In the genomic region with DNA sequence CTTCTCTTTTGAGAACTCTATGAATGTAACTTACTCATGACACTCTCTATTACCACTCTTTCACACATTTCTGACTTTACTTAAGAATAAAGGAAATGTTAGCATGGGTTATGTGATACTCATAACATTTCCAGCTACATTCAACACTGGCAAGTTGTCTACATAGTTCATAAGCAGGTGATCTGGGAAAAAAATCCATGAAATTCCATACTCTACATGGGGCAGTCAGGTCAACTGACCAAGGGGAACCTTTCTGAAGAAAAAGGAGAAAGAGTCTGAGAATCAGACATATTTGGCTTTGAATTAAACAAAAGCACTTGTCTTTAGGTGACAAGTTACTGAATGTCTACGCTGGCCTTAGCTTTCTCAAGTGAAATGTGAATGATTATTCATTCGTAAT, we compare ENCODE assay signal across 37 cellular contexts.
"Had no signal": no experiment of that assay in that cellular context is flagged by ENCODE, and none has a peak within 500 bp of the region (broad histone marks: within the 10 kb centered on the region; RNA-seq: fewer than 3 reads in every experiment).

No MANE protein-coding gene starts in this region.

- ATAC-seq: activated naive CD4-positive, alpha-beta T cell treated with anti-CD3 and anti-CD28 coated beads, Interleukin-2, amount 50 U/mL, for 72 hours; activated naive CD8-positive, alpha-beta T cell treated with anti-CD3 and anti-CD28 coated beads, Interleukin-2, amount 50 U/mL, for 24 hours; activated T-cell treated with anti-CD3 and anti-CD28 coated beads, Interleukin-2, amount 50 U/mL, for 72 hours; activated T-helper 17 cell treated with anti-CD3 and anti-CD28 coated beads, Interleukin-2, amount 50 U/mL, for 72 hours; body of pancreas had no signal

- H3K36me3 ChIP-seq: adrenal gland, ascending aorta, brain microvascular endothelial cell, breast epithelium, cardiac muscle cell had no signal

- H3K27ac Mint-ChIP-seq: activated naive CD4-positive, alpha-beta T cell treated with anti-CD3 and anti-CD28 coated beads for 36 hours; activated naive CD4-positive, alpha-beta T cell treated with anti-CD3 and anti-CD28 coated beads, Interleukin-2, amount 10 ng/mL, durations not matched to agents 7 days and 5 days; activated naive CD4-positive, alpha-beta T cell treated with anti-CD3 and anti-CD28 coated beads, Interleukin-2, amount 50 U/mL, for 24 hours; activated naive CD4-positive, alpha-beta T cell treated with anti-CD3 and anti-CD28 coated beads, Interleukin-2, amount 50 U/mL, for 72 hours; activated naive CD8-positive, alpha-beta T cell; activated naive CD8-positive, alpha-beta T cell treated with anti-CD3 and anti-CD28 coated beads for 36 hours; activated naive CD8-positive, alpha-beta T cell treated with anti-CD3 and anti-CD28 coated beads, Interleukin-2, amount 10 ng/mL, durations not matched to agents 7 days and 5 days; activated naive CD8-positive, alpha-beta T cell treated with anti-CD3 and anti-CD28 coated beads, Interleukin-2, amount 50 U/mL, for 24 hours; activated T-cell treated with anti-CD3 and anti-CD28 coated beads, Interleukin-2, amount 50 U/mL, for 24 hours; activated T-cell treated with anti-CD3 and anti-CD28 coated beads, Interleukin-2, amount 50 U/mL, for 72 hours; activated T-helper 1 cell treated with anti-CD3 and anti-CD28 coated beads, Interleukin-12 subunit alpha, Interleukin-12 subunit beta, Interleukin-2, Interleukin-4 antibody, amounts not matched to agents 30 ng/mL and 10 ng/mL and 1 ng/mL, durations not matched to agents 14 hours and 24 hours and 36 hours; activated T-helper 17 cell treated with anti-CD3 and anti-CD28 coated beads, Interleukin-2, amount 50 U/mL, for 72 hours; activated T-helper 2 cell treated with anti-CD3 and anti-CD28 coated beads, Interferon-gamma antibody, Interleukin-2, Interleukin-4, amounts not matched to agents 10 μg/mL and 5 μg/mL and 100 μg/mL, durations not matched to agents 14 hours and 24 hours and 36 hours; brain had no signal

- H3K27me3 Mint-ChIP-seq: activated naive CD4-positive, alpha-beta T cell treated with anti-CD3 and anti-CD28 coated beads, Interleukin-2, amount 10 ng/mL, durations not matched to agents 7 days and 5 days; activated naive CD4-positive, alpha-beta T cell treated with anti-CD3 and anti-CD28 coated beads, Interleukin-2, amount 50 U/mL, for 24 hours; activated naive CD8-positive, alpha-beta T cell; activated naive CD8-positive, alpha-beta T cell treated with anti-CD3 and anti-CD28 coated beads for 36 hours; activated naive CD8-positive, alpha-beta T cell treated with anti-CD3 and anti-CD28 coated beads, Interleukin-2, amount 10 ng/mL, durations not matched to agents 7 days and 5 days; activated naive CD8-positive, alpha-beta T cell treated with anti-CD3 and anti-CD28 coated beads, Interleukin-2, amount 50 U/mL, for 24 hours; activated T-cell treated with anti-CD3 and anti-CD28 coated beads, Interleukin-2, amount 50 U/mL, for 24 hours; activated T-helper 17 cell treated with anti-CD3 and anti-CD28 coated beads, Interleukin-2, amount 50 U/mL, for 72 hours; brain; central memory CD8-positive, alpha-beta T cell had no signal

- H3K9me3 ChIP-seq: adrenal gland, ascending aorta, body of pancreas, breast epithelium had no signal

- DNase-seq: activated effector memory CD4-positive, alpha-beta T cell treated with anti-CD3 and anti-CD28 coated beads, Interleukin-2, amount 50 U/mL, for 16 hours; activated effector memory CD4-positive, alpha-beta T cell treated with Interleukin-2 at 50 U/mL for 16 hours; activated gamma-delta T cell; activated gamma-delta T cell treated with Interleukin-2 at 50 U/mL for 16 hours; activated naive CD4-positive, alpha-beta T cell; activated naive CD4-positive, alpha-beta T cell treated with anti-CD3 and anti-CD28 coated beads for 36 hours; activated naive CD4-positive, alpha-beta T cell treated with anti-CD3 and anti-CD28 coated beads, Interleukin-2, amount 10 ng/mL, durations not matched to agents 7 days and 5 days; activated naive CD4-positive, alpha-beta T cell treated with anti-CD3 and anti-CD28 coated beads, Interleukin-2, amount 50 U/mL, for 16 hours; activated naive CD4-positive, alpha-beta T cell treated with Interleukin-2 at 50 U/mL for 16 hours; activated naive CD8-positive, alpha-beta T cell treated with anti-CD3 and anti-CD28 coated beads for 36 hours; activated naive CD8-positive, alpha-beta T cell treated with anti-CD3 and anti-CD28 coated beads, Interleukin-2, amount 10 ng/mL, durations not matched to agents 7 days and 5 days; activated naive CD8-positive, alpha-beta T cell treated with anti-CD3 and anti-CD28 coated beads, Interleukin-2, amount 50 U/mL, for 24 hours; activated T-cell treated with anti-CD3 and anti-CD28 coated beads, Interleukin-2, amount 50 U/mL, for 1 hour; activated T-cell treated with anti-CD3 and anti-CD28 coated beads, Interleukin-2, amount 50 U/mL, for 24 hours; activated T-cell treated with anti-CD3 and anti-CD28 coated beads, Interleukin-2, amount 50 U/mL, for 48 hours; activated T-cell treated with anti-CD3 and anti-CD28 coated beads, Interleukin-2, amount 50 U/mL, for 72 hours; adrenal gland; amniotic stem cell; amygdala; anterior cingulate cortex; aorta; body of pancreas; brain microvascular endothelial cell; caudate nucleus; central memory CD4-positive, alpha-beta T cell; cerebellar nuclear complex had no signal

- H3K27me3 ChIP-seq: adrenal gland, ascending aorta, body of pancreas, brain microvascular endothelial cell, breast epithelium, cardiac muscle cell had no signal

- H3K4me3 Mint-ChIP-seq: activated naive CD4-positive, alpha-beta T cell treated with anti-CD3 and anti-CD28 coated beads for 36 hours; activated naive CD4-positive, alpha-beta T cell treated with anti-CD3 and anti-CD28 coated beads, Interleukin-2, amount 10 ng/mL, durations not matched to agents 7 days and 5 days; activated naive CD4-positive, alpha-beta T cell treated with anti-CD3 and anti-CD28 coated beads, Interleukin-2, amount 50 U/mL, for 24 hours; activated naive CD8-positive, alpha-beta T cell; activated naive CD8-positive, alpha-beta T cell treated with anti-CD3 and anti-CD28 coated beads for 36 hours; activated naive CD8-positive, alpha-beta T cell treated with anti-CD3 and anti-CD28 coated beads, Interleukin-2, amount 10 ng/mL, durations not matched to agents 7 days and 5 days; activated naive CD8-positive, alpha-beta T cell treated with anti-CD3 and anti-CD28 coated beads, Interleukin-2, amount 50 U/mL, for 24 hours; activated T-cell treated with anti-CD3 and anti-CD28 coated beads, Interleukin-2, amount 50 U/mL, for 24 hours; activated T-cell treated with anti-CD3 and anti-CD28 coated beads, Interleukin-2, amount 50 U/mL, for 72 hours; activated T-helper 1 cell treated with anti-CD3 and anti-CD28 coated beads, Interleukin-12 subunit alpha, Interleukin-12 subunit beta, Interleukin-2, Interleukin-4 antibody, amounts not matched to agents 30 ng/mL and 10 ng/mL and 1 ng/mL, durations not matched to agents 14 hours and 24 hours and 36 hours; activated T-helper 17 cell treated with anti-CD3 and anti-CD28 coated beads, Interleukin-2, amount 50 U/mL, for 72 hours; brain; central memory CD8-positive, alpha-beta T cell had no signal

- H3K9me3 Mint-ChIP-seq: activated naive CD4-positive, alpha-beta T cell treated with anti-CD3 and anti-CD28 coated beads for 36 hours; activated naive CD4-positive, alpha-beta T cell treated with anti-CD3 and anti-CD28 coated beads, Interleukin-2, amount 50 U/mL, for 24 hours; brain had no signal

- H3K36me3 Mint-ChIP-seq: activated naive CD4-positive, alpha-beta T cell treated with anti-CD3 and anti-CD28 coated beads, Interleukin-2, amount 10 ng/mL, durations not matched to agents 7 days and 5 days; activated naive CD4-positive, alpha-beta T cell treated with anti-CD3 and anti-CD28 coated beads, Interleukin-2, amount 50 U/mL, for 24 hours; activated naive CD4-positive, alpha-beta T cell treated with anti-CD3 and anti-CD28 coated beads, Interleukin-2, amount 50 U/mL, for 72 hours; activated naive CD8-positive, alpha-beta T cell; activated naive CD8-positive, alpha-beta T cell treated with anti-CD3 and anti-CD28 coated beads for 36 hours; activated naive CD8-positive, alpha-beta T cell treated with anti-CD3 and anti-CD28 coated beads, Interleukin-2, amount 10 ng/mL, durations not matched to agents 7 days and 5 days; brain had no signal

- H3K4me1 ChIP-seq: adrenal gland, ascending aorta, body of pancreas, breast epithelium had no signal

- H3K27ac ChIP-seq: adrenal gland, ascending aorta, body of pancreas, brain microvascular endothelial cell, breast epithelium, cardiac muscle cell had no signal

- H3K4me1 Mint-ChIP-seq: activated naive CD4-positive, alpha-beta T cell treated with anti-CD3 and anti-CD28 coated beads, Interleukin-2, amount 10 ng/mL, durations not matched to agents 7 days and 5 days; activated naive CD4-positive, alpha-beta T cell treated with anti-CD3 and anti-CD28 coated beads, Interleukin-2, amount 50 U/mL, for 24 hours; activated naive CD8-positive, alpha-beta T cell treated with anti-CD3 and anti-CD28 coated beads for 36 hours; activated naive CD8-positive, alpha-beta T cell treated with anti-CD3 and anti-CD28 coated beads, Interleukin-2, amount 10 ng/mL, durations not matched to agents 7 days and 5 days; activated naive CD8-positive, alpha-beta T cell treated with anti-CD3 and anti-CD28 coated beads, Interleukin-2, amount 50 U/mL, for 24 hours; activated T-helper 17 cell treated with anti-CD3 and anti-CD28 coated beads, Interleukin-2, amount 50 U/mL, for 72 hours; central memory CD8-positive, alpha-beta T cell had no signal

- H3K4me3 ChIP-seq: adrenal gland, ascending aorta, body of pancreas, breast epithelium, cardiac muscle cell had no signal
